22 cellular contexts compared by ENCODE assay signal in the genomic region with DNA sequence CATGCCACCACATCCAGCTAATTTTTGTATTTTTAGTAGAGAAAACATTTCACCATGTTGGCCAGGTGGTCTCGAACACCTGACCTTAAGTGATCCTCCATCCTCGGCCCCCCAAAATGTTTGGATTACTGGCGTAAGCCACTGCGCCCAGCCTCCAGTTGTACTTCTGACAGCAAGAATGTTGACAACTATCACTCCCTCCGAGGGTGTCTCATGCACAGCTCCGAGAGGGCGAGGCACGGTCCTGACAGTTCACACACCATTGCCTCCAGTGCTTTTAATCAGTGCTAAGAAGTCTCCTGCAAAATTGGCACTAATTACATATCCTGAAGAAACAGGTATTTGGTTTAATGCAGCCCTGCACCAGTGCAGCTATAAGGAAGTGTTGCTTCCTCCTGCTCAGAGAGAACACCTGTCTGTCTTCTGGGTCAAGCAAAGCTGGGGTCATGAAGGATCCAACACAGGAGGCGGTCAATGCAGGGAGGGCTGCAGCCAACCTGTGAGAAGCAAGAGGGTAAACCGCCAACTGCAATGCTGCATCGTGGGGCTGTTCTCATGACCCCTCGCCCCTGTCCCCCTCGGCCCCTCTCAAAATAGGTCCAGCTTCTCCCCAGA.
"Had no signal": no experiment of that assay in that cellular context is flagged by ENCODE, and none has a peak within 500 bp of the region (broad histone marks: within the 10 kb centered on the region; RNA-seq: fewer than 3 reads in every experiment).

No MANE protein-coding gene starts in this region.

- H3K27me3 ChIP-seq: brain microvascular endothelial cell, cardiac muscle cell had no signal

- DNase-seq: activated CD4-positive, alpha-beta memory T cell treated with anti-CD3 and anti-CD28 coated beads for 36 hours; activated CD4-positive, alpha-beta T cell treated with anti-CD3 and anti-CD28 coated beads, Interleukin-2, amount 10 ng/mL, durations not matched to agents 7 days and 5 days; activated CD4-positive, CD25-positive, alpha-beta regulatory T cell; activated CD8-positive, alpha-beta memory T cell treated with anti-CD3 and anti-CD28 coated beads for 24 hours; activated gamma-delta T cell treated with Interleukin-2 at 50 U/mL for 16 hours; activated naive CD4-positive, alpha-beta T cell treated with anti-CD3 and anti-CD28 coated beads, Interleukin-2, amount 10 ng/mL, durations not matched to agents 7 days and 5 days; activated naive CD8-positive, alpha-beta T cell treated with anti-CD3 and anti-CD28 coated beads for 36 hours; activated T-cell treated with anti-CD3 and anti-CD28 coated beads, Interleukin-2, amount 50 U/mL, for 4 hours; brain microvascular endothelial cell; Kasumi-1; NCI-H1105 treated with DMSO at 0.1 percent for 48 hours; NCI-H1436 treated with DMSO at 0.1 percent for 48 hours; NCI-H187; NCI-H2081; NCI-H446; NCI-H524; SIG-M5; T-cell; T-helper 2 cell; T1000 had no signal

- H3K36me3 ChIP-seq: brain microvascular endothelial cell, cardiac muscle cell had no signal

- ATAC-seq: activated T-cell treated with anti-CD3 and anti-CD28 coated beads, Interleukin-2, amount 50 U/mL, for 4 hours; activated T-helper 17 cell treated with anti-CD3 and anti-CD28 coated beads, Interleukin-2, amount 50 U/mL, for 72 hours; T-cell had no signal

- H3K4me3 ChIP-seq: cardiac muscle cell had no signal

- H3K27ac ChIP-seq: brain microvascular endothelial cell, cardiac muscle cell had no signal
